Comparison of ENCODE assay signal across 30 cellular contexts in genomic region chr19:24004166-24004565, GRCh38.
"Had no signal": no experiment of that assay in that cellular context is flagged by ENCODE, and none has a peak within 500 bp of the region (broad histone marks: within the 10 kb centered on the region; RNA-seq: fewer than 3 reads in every experiment).

No MANE protein-coding gene starts in this region.

- H3K4me1 ChIP-seq: colonic mucosa, esophagus muscularis mucosa, foreskin keratinocyte, gastroesophageal sphincter, heart left ventricle, left lung, neural progenitor cell, suprapubic skin, transverse colon, upper lobe of right lung, uterus had no signal

- FAIRE-seq: kidney had no signal

- H3K9me3 ChIP-seq: colonic mucosa, esophagus muscularis mucosa, gastroesophageal sphincter, suprapubic skin, upper lobe of right lung, uterus had no signal

- H3K36me3 ChIP-seq: colonic mucosa, esophagus muscularis mucosa, gastroesophageal sphincter, heart left ventricle, left lung, neural progenitor cell, suprapubic skin, transverse colon, upper lobe of right lung, uterus had no signal

- ATAC-seq: foreskin keratinocyte; gastroesophageal sphincter; left cardiac atrium; left lung; naive thymus-derived CD4-positive, alpha-beta T cell; sciatic nerve; stimulated activated naive CD8-positive, alpha-beta T cell treated with anti-CD3 and anti-CD28 coated beads, Interleukin-15, amount 100 ng/mL, for 72 hours had no signal

- H3K4me3 ChIP-seq: colonic mucosa, esophagus muscularis mucosa, gastroesophageal sphincter, heart left ventricle, hepatocyte, left lung, neural progenitor cell, smooth muscle cell, suprapubic skin, transverse colon, upper lobe of right lung, uterus had no signal

- H3K4me3 Mint-ChIP-seq: dendritic cell treated with granulocyte-macrophage colony-stimulating factor and Interleukin-4, amounts not matched to agents 40 ng/mL and 50 ng/mL, for 4 days; endodermal cell; naive thymus-derived CD4-positive, alpha-beta T cell; nephron; neural progenitor cell; stimulated activated naive CD8-positive, alpha-beta T cell treated with anti-CD3 and anti-CD28 coated beads, Interleukin-15, amount 100 ng/mL, for 72 hours had no signal

- H3K36me3 Mint-ChIP-seq: neural progenitor cell had no signal

- H3K27ac ChIP-seq: colonic mucosa, esophagus muscularis mucosa, foreskin keratinocyte, gastroesophageal sphincter, heart left ventricle, hepatocyte, left lung, neural progenitor cell, suprapubic skin, transverse colon, upper lobe of right lung, uterus had no signal

- H3K27me3 Mint-ChIP-seq: dendritic cell treated with granulocyte-macrophage colony-stimulating factor and Interleukin-4, amounts not matched to agents 40 ng/mL and 50 ng/mL, for 4 days; naive thymus-derived CD4-positive, alpha-beta T cell; stimulated activated naive CD8-positive, alpha-beta T cell treated with anti-CD3 and anti-CD28 coated beads, Interleukin-15, amount 100 ng/mL, for 72 hours had no signal

- H3K4me1 Mint-ChIP-seq: endodermal cell; naive thymus-derived CD4-positive, alpha-beta T cell; nephron; neural progenitor cell; stimulated activated naive CD8-positive, alpha-beta T cell treated with anti-CD3 and anti-CD28 coated beads, Interleukin-15, amount 100 ng/mL, for 72 hours had no signal

- H3K9ac ChIP-seq: neural progenitor cell had no signal

- H3K27ac Mint-ChIP-seq: dendritic cell treated with granulocyte-macrophage colony-stimulating factor and Interleukin-4, amounts not matched to agents 40 ng/mL and 50 ng/mL, for 4 days; endodermal cell; naive thymus-derived CD4-positive, alpha-beta T cell; nephron; neural progenitor cell; stimulated activated naive CD8-positive, alpha-beta T cell treated with anti-CD3 and anti-CD28 coated beads, Interleukin-15, amount 100 ng/mL, for 72 hours had no signal

- H2AFZ ChIP-seq: hepatocyte, neural progenitor cell had no signal

- H3K27me3 ChIP-seq: colonic mucosa, esophagus muscularis mucosa, foreskin keratinocyte, gastroesophageal sphincter, heart left ventricle, hepatocyte, left lung, neural progenitor cell, suprapubic skin, transverse colon, upper lobe of right lung, uterus had no signal

- DNase-seq: colonic mucosa; effector CD8-positive, alpha-beta T cell; endodermal cell; foreskin keratinocyte; heart left ventricle; kidney; left cardiac atrium; left lung; mesendoderm; midbrain; naive thymus-derived CD4-positive, alpha-beta T cell; retina; stimulated activated CD4-positive, alpha-beta T cell treated with anti-CD3 and anti-CD28 coated beads, Interleukin-12 subunit alpha, Interleukin-12 subunit beta, amount 100 ng/mL, for 4 hours; stimulated activated CD4-positive, alpha-beta T cell treated with anti-CD3 and anti-CD28 coated beads, Interleukin-1b, Interleukin-23, amount 100 ng/mL, for 48 hours; stimulated activated CD4-positive, alpha-beta T cell treated with anti-CD3 and anti-CD28 coated beads, Interleukin-4, amount 100 ng/mL, for 1 hour; stimulated activated CD8-positive, alpha-beta memory T cell treated with anti-CD3 and anti-CD28 coated beads, Interleukin-4, amount 100 ng/mL, for 48 hours; stimulated activated naive CD4-positive, alpha-beta T cell; stimulated activated naive CD8-positive, alpha-beta T cell treated with anti-CD3 and anti-CD28 coated beads, Interleukin-15, amount 100 ng/mL, for 72 hours; transverse colon; upper lobe of right lung; uterus had no signal

- H3K79me2 ChIP-seq: hepatocyte had no signal

- H3K4me2 ChIP-seq: hepatocyte, neural progenitor cell, smooth muscle cell had no signal
